ENCODE assay signal across 22 cellular contexts in the genomic region with DNA sequence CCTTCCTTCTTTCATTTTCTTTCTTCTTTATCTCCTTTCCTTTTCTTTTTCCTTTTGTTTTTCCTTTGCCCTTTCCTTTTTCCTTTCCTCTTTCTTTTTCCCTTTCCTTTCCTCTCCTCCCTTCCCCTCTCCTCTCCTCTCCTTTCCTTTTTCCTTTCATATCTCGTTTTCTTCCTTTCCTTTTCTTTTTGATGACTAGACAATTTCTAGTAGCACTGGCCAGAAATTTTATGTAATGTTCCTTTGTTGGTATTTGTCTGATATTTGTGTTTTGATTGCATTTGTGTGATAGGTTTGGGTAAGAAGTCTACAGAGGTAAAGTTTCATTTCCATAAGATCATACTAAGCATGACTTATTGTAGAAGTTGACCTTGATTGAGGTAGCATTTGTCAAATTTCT.
"Had no signal": no experiment of that assay in that cellular context is flagged by ENCODE, and none has a peak within 500 bp of the region (broad histone marks: within the 10 kb centered on the region; RNA-seq: fewer than 3 reads in every experiment).

No MANE protein-coding gene starts in this region.

- H3K4me1 ChIP-seq: SJCRH30 had no signal

- H3K4me3 ChIP-seq: MG63, SJCRH30 had no signal

- H3K36me3 ChIP-seq: MG63, SJCRH30 had no signal

- H3K27ac ChIP-seq: RWPE1, SJCRH30 had no signal

- DNase-seq: Karpas-422; KG1; MG63; NCI-H1092; NCI-H1105 treated with DMSO at 0.1 percent for 48 hours; NCI-H1417 treated with DMSO at 0.1 percent for 48 hours; NCI-H146; NCI-H1694 treated with DMSO at 0.1 percent for 48 hours; NCI-H1930; NCI-H2081; NCI-H2107; NCI-H2227 treated with DMSO at 0.1 percent for 48 hours; NCI-H524 treated with DMSO at 0.1 percent for 48 hours; NCI-H69; NCI-H774; NK-92 treated with Interleukin-12 subunit alpha and Interleukin-12 subunit beta, amount 100 ng/mL, for 24 hours; PC-3; SHP77 treated with DMSO at 0.1 percent for 48 hours; SJCRH30 had no signal

- ATAC-seq: Panc1, PC-3, SK-N-SH treated with all-trans-retinoic acid at 6 μM for 48 hours had no signal

- H3K9me3 ChIP-seq: MG63, SJCRH30 had no signal

- H3K27me3 ChIP-seq: SJCRH30 had no signal
